In the genomic region with DNA sequence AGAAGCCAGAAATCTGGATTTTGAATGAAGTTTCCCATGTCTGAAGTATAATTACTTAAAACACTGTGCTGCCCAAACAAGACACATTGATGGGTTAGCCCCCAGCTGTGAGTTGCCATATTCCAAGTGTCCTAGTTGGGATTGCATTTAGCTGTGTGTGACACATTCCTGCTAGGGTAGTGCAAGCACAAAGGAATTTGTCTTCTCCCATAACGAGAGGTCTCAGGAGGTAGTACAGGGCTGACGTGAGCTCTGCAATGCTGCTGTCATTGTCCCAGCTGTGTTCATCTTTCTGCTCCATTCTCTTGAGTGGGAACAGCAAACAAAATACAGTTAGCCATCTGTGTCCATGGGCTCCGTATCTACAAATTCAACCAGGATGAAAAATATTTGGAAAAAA, we compare ENCODE assay signal across 1 cellular context.
TF ChIP-seq lines count a peak whose summit lies in the region.

No MANE protein-coding gene starts in this region.

TF ChIP-seq in SK-N-SH treated with all-trans-retinoic acid at 6 μM for 48 hours, 23 proteins besides CTCF, POLR2A, EP300 and RAD21 (continued from another document):
- TF ChIP-seq, protein P1, sequence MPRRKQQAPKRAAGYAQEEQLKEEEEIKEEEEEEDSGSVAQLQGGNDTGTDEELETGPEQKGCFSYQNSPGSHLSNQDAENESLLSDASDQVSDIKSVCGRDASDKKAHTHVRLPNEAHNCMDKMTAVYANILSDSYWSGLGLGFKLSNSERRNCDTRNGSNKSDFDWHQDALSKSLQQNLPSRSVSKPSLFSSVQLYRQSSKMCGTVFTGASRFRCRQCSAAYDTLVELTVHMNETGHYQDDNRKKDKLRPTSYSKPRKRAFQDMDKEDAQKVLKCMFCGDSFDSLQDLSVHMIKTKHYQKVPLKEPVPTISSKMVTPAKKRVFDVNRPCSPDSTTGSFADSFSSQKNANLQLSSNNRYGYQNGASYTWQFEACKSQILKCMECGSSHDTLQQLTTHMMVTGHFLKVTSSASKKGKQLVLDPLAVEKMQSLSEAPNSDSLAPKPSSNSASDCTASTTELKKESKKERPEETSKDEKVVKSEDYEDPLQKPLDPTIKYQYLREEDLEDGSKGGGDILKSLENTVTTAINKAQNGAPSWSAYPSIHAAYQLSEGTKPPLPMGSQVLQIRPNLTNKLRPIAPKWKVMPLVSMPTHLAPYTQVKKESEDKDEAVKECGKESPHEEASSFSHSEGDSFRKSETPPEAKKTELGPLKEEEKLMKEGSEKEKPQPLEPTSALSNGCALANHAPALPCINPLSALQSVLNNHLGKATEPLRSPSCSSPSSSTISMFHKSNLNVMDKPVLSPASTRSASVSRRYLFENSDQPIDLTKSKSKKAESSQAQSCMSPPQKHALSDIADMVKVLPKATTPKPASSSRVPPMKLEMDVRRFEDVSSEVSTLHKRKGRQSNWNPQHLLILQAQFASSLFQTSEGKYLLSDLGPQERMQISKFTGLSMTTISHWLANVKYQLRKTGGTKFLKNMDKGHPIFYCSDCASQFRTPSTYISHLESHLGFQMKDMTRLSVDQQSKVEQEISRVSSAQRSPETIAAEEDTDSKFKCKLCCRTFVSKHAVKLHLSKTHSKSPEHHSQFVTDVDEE (CRISPR knock-in tag; IDR thresholded peaks at IDR 0.05), result no peak
- TF ChIP-seq TCF4 (CRISPR knock-in tag; IDR thresholded peaks at IDR 0.05; ENCODE audit: borderline replicate concordance) (no peak), BACH2 (CRISPR knock-in tag; IDR thresholded peaks at IDR 0.05; ENCODE audit: borderline replicate concordance) (no peak), CSRNP3 (CRISPR knock-in tag; IDR thresholded peaks at IDR 0.05) (no peak), OSR1 (CRISPR knock-in tag; IDR thresholded peaks at IDR 0.05) (no peak), CSDC2 (CRISPR knock-in tag; IDR thresholded peaks at IDR 0.05) (no peak), ZFP30 (CRISPR knock-in tag; IDR thresholded peaks at IDR 0.05) (no peak), ZC3H10 (CRISPR knock-in tag; IDR thresholded peaks at IDR 0.05) (no peak), RARB (CRISPR knock-in tag; IDR thresholded peaks at IDR 0.05) (no peak), ZNF565 (CRISPR knock-in tag; conservative IDR thresholded peaks at IDR 0.05; ENCODE audit: low read depth) (no peak)
TF ChIP-seq in SK-N-SH treated with all-trans-retinoic acid at 6 μM for 48 hours: peak in this region for 0.
